ENCODE assay signal across 1 cellular context in genomic region chr11:78050964-78051831, GRCh38.
A peak's percentile ranks its signal among the peaks of the same experiment; 100 is the strongest.
TF ChIP-seq lines count a peak whose summit lies in the region.

No MANE protein-coding gene starts in this region.

TF ChIP-seq in SK-N-SH, 30 proteins besides CTCF, POLR2A, EP300 and RAD21:
- TF ChIP-seq TCF12 (IDR thresholded peaks at IDR 0.05) (0 out of 2 replicates have a peak, but pooled peaks have one; percentile 6), SMC3 (IDR thresholded peaks at IDR 0.05; ENCODE audit: low read depth, low read length) (no peak), NFIC (IDR thresholded peaks at IDR 0.05; ENCODE audit: borderline replicate concordance) (no peak), FOSL2 (IDR thresholded peaks at IDR 0.05; ENCODE audit: borderline replicate concordance, low read depth) (peak; percentile 52; the same call in 1 of the 2 replicates), ZBTB33 (IDR thresholded peaks at IDR 0.05; ENCODE audit: borderline replicate concordance, low read depth) (no peak)
